In the genomic region with DNA sequence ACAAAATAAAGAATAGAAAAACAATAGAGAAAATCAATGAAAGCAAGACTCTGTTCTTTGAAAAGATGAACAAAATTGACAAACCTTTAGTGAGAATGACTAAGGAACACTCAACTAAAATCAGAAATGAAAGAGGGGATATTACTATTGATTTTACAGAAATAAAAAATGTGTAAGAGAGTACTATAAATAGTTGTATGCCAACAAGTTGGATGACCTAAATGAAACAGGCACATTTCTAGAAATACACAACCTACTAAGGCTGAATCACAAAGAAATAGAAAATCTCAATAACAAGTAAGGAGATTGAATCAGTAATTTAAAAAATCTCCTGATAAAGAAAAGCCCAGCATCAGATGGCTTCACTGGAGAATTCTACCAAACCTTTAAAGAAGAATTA, we compare ENCODE assay signal across 20 cellular contexts. TPM values are rescaled to one million over a fixed set of nuclear protein-coding genes. Genes with fewer than 3 reads are reported as not detected.
"Had no signal": no experiment of that assay in that cellular context is flagged by ENCODE, and none has a peak within 500 bp of the region (broad histone marks: within the 10 kb centered on the region; RNA-seq: fewer than 3 reads in every experiment).

No MANE protein-coding gene starts in this region.

- H3K27ac Mint-ChIP-seq: IgD-negative memory B cell had no signal

- H3K4me3 Mint-ChIP-seq: IgD-negative memory B cell had no signal

- DNase-seq: Kasumi-1, MM.1S, NCI-H1092 treated with DMSO at 0.1 percent for 48 hours, NCI-H1436, NCI-H187, NCI-H2029, NCI-H2081 treated with DMSO at 0.1 percent for 48 hours, NCI-H2171, NCI-H226, NCI-H446, NCI-H510A, NCI-H524 treated with DMSO at 0.1 percent for 48 hours, NCI-H69, NCI-H774, Right ventricle myocardium superior, RPMI8226, SIG-M5 had no signal

- H3K4me1 Mint-ChIP-seq: IgD-negative memory B cell had no signal

- ATAC-seq: K562 had no signal

RNA-seq across cellular contexts. Expression of a gene that starts 18.4 kb away (rescaled TPM):
- total RNA-seq: SJSA1 had no signal
